ENCODE assay signal across 30 cellular contexts in genomic region chr2:71337776-71338175, GRCh38. TPM values are rescaled to one million over a fixed set of nuclear protein-coding genes. Genes with fewer than 3 reads are reported as not detected.
DNase-seq lines count a peak whose midpoint lies in the region; ATAC-seq and TF ChIP-seq lines count a peak whose summit lies in the region.
"Had no signal": no experiment of that assay in that cellular context is flagged by ENCODE, and none has a peak within 500 bp of the region (broad histone marks: within the 10 kb centered on the region; RNA-seq: fewer than 3 reads in every experiment).

No MANE protein-coding gene starts in this region.

- peaks cover 59 to 84% (median 69%) of the 10 kb centered on the region in 4 donors for H3K4me1 Mint-ChIP-seq in CD4-positive, CD25-positive, alpha-beta regulatory T cell
- peaks cover 86% of the 10 kb centered on the region for H3K4me1 Mint-ChIP-seq in CD4-positive, alpha-beta T cell (ENCODE audit: low read depth)
- H3K4me1 Mint-ChIP-seq in WTC11 = peaks cover 61% of the 10 kb centered on the region
- H3K4me1 Mint-ChIP-seq in naive thymus-derived CD4-positive, alpha-beta T cell = peaks cover 37 to 95% (median 80%) of the 10 kb centered on the region in 7 donors
- peaks cover 40% of the 10 kb centered on the region for H3K4me1 Mint-ChIP-seq in MCF 10A (ENCODE audit: insufficient read depth, unreplicated experiment)

- in situ Hi-C loops in HAP-1 (cut with MboI; ENCODE audit: low sequenced_read_pairs) = no loop called here

- H3K36me3 ChIP-seq in CD4-positive, CD25-positive, alpha-beta regulatory T cell (ENCODE audit: control insufficient read depth, insufficient read depth, low read length) = peaks cover 8% of the 10 kb centered on the region
- H3K36me3 ChIP-seq in naive thymus-derived CD4-positive, alpha-beta T cell (ENCODE audit: control insufficient read depth in 2 of 3, insufficient read depth in 3 of 3, low read length in 3 of 3) = no peaks in the 10 kb centered on the region
- H3K36me3 ChIP-seq in HAP-1 (replicated peaks) = peaks cover 4% of the 10 kb centered on the region; the same call in 1 of the 2 replicates
- H3K36me3 ChIP-seq: cardiac muscle cell, colonic mucosa, pancreas, upper lobe of right lung had no signal

- POLR2A ChIA-PET in CD4-positive, alpha-beta T cell (lab: Charles Lee) = no interaction called here
- POLR2A ChIA-PET in WTC11 (lab: Charles Lee) = no interaction called here
- POLR2A ChIA-PET in naive thymus-derived CD4-positive, alpha-beta T cell (lab: Charles Lee) = no interaction called here
- POLR2A ChIA-PET in MCF 10A (lab: Yijun Ruan, JAX) = interaction anchor here (1.2 kb wide), 1 partner anchor 111 kb away, joined by 3 read pairs; the partner anchor contains the start of gene PAIP2B

- no peaks in the 10 kb centered on the region for H3K9me3 ChIP-seq in CD4-positive, CD25-positive, alpha-beta regulatory T cell (ENCODE audit: control insufficient read depth in 2 of 2, low read length in 2 of 2)
- H3K9me3 ChIP-seq in CD4-positive, alpha-beta T cell (ENCODE audit: control insufficient read depth, low read length) = no peaks in the 10 kb centered on the region
- H3K9me3 ChIP-seq in naive thymus-derived CD4-positive, alpha-beta T cell (ENCODE audit: control insufficient read depth in 2 of 3, low read length in 3 of 3) = no peaks in the 10 kb centered on the region
- no peaks in the 10 kb centered on the region for H3K9me3 ChIP-seq in HAP-1
- H3K9me3 ChIP-seq: colonic mucosa, pancreas, upper lobe of right lung had no signal

- peaks cover 28% of the 10 kb centered on the region for H3K36me3 Mint-ChIP-seq in CD4-positive, CD25-positive, alpha-beta regulatory T cell
- H3K36me3 Mint-ChIP-seq in CD4-positive, alpha-beta T cell (ENCODE audit: low read depth) = peaks cover 56% of the 10 kb centered on the region
- H3K36me3 Mint-ChIP-seq in WTC11 (peaks cover 4% of the 10 kb centered on the region), MCF 10A (ENCODE audit: insufficient read depth, unreplicated experiment) (peaks cover 55% of the 10 kb centered on the region)
- H3K36me3 Mint-ChIP-seq in naive thymus-derived CD4-positive, alpha-beta T cell = peaks cover 4 to 31% (median 14%) of the 10 kb centered on the region in 5 donors

- no peak for DNase-seq in CD4-positive, CD25-positive, alpha-beta regulatory T cell
- DNase-seq in CD4-positive, alpha-beta T cell = no peak
- no peak for DNase-seq in WTC11 (ENCODE audit: low spot score)
- DNase-seq in naive thymus-derived CD4-positive, alpha-beta T cell = no peak
- no peak for DNase-seq in T1000 (lab: John Stamatoyannopoulos, UW)
- no peak for DNase-seq in HAP-1 (ENCODE audit: low spot score in 2 of 2)
- no peak for DNase-seq in MCF 10A (ENCODE audit: unreplicated experiment)
- DNase-seq: activated CD4-positive, alpha-beta T cell treated with anti-CD3 and anti-CD28 coated beads, Interleukin-2, amount 50 U/mL, for 4 hours; activated CD4-positive, CD25-positive, alpha-beta regulatory T cell; activated naive CD4-positive, alpha-beta T cell treated with anti-CD3 and anti-CD28 coated beads, Interleukin-2, amount 50 U/mL, for 16 hours; aorta; C1 segment of cervical spinal cord; colonic mucosa; effector memory CD4-positive, alpha-beta T cell; foreskin fibroblast; KG1; mesendoderm; MV-4-11; NCI-H1436 treated with DMSO at 0.1 percent for 48 hours; NCI-H2107; NCI-H446 treated with DMSO at 0.1 percent for 48 hours; NK-92 treated with Interleukin-12 subunit alpha and Interleukin-12 subunit beta, amount 100 ng/mL, for 24 hours; pancreas; PC-3; stimulated activated CD4-positive, alpha-beta T cell treated with anti-CD3 and anti-CD28 coated beads, Interleukin-2, amount 100 ng/mL, for 48 hours; substantia nigra; upper lobe of right lung had no signal

- H3K27me3 ChIP-seq in CD4-positive, CD25-positive, alpha-beta regulatory T cell (ENCODE audit: control insufficient read depth, insufficient read depth, low read length) = no peaks in the 10 kb centered on the region
- H3K27me3 ChIP-seq in CD4-positive, alpha-beta T cell (ENCODE audit: control insufficient read depth, insufficient read depth, low read length) = no peaks in the 10 kb centered on the region
- H3K27me3 ChIP-seq in naive thymus-derived CD4-positive, alpha-beta T cell (ENCODE audit: control insufficient read depth in 2 of 2, insufficient read depth in 2 of 2, low read length in 2 of 2) = no peaks in the 10 kb centered on the region
- no peaks in the 10 kb centered on the region for H3K27me3 ChIP-seq in HAP-1 (ENCODE audit: low read depth)
- H3K27me3 ChIP-seq: cardiac muscle cell, colonic mucosa, pancreas, upper lobe of right lung had no signal

- H3K27ac ChIP-seq in CD4-positive, CD25-positive, alpha-beta regulatory T cell (ENCODE audit: insufficient read depth, low read length, poor library complexity, severe bottlenecking) = no peak overlapping the region
- no peak overlapping the region for H3K27ac ChIP-seq in CD4-positive, alpha-beta T cell (ENCODE audit: low read depth, low read length)
- H3K27ac ChIP-seq in naive thymus-derived CD4-positive, alpha-beta T cell (ENCODE audit: low read depth, low read length) = no peak overlapping the region
- H3K27ac ChIP-seq: cardiac muscle cell, colonic mucosa, pancreas, upper lobe of right lung had no signal

- H3K4me3 Mint-ChIP-seq in CD4-positive, CD25-positive, alpha-beta regulatory T cell = peak overlapping the region; percentile 3 to 61 (median 38)
- H3K4me3 Mint-ChIP-seq in CD4-positive, alpha-beta T cell = peak overlapping the region; percentile 3
- no peak overlapping the region for H3K4me3 Mint-ChIP-seq in WTC11
- H3K4me3 Mint-ChIP-seq in naive thymus-derived CD4-positive, alpha-beta T cell = peak overlapping the region in 7 of 10 donors; percentile 10 to 54 (median 24)
- H3K4me3 Mint-ChIP-seq in MCF 10A (ENCODE audit: unreplicated experiment) = no peak overlapping the region
- H3K4me3 Mint-ChIP-seq: activated T-helper 1 cell treated with anti-CD3 and anti-CD28 coated beads, Interleukin-12 subunit alpha, Interleukin-12 subunit beta, Interleukin-2, Interleukin-4 antibody, amounts not matched to agents 30 ng/mL and 10 ng/mL and 1 ng/mL, durations not matched to agents 14 hours and 24 hours and 36 hours had no signal

- CTCF ChIA-PET in CD4-positive, alpha-beta T cell (lab: Charles Lee) = no interaction called here
- CTCF ChIA-PET in WTC11 (lab: Charles Lee) = no interaction called here
- CTCF ChIA-PET in naive thymus-derived CD4-positive, alpha-beta T cell (lab: Charles Lee) = no interaction called here
- CTCF ChIA-PET in MCF 10A (lab: Yijun Ruan, JAX) = interaction anchor here (0.5 kb wide), 1 partner anchor 912 kb away, joined by 5 read pairs; no protein-coding TSS in a partner anchor

- BruUV-seq in MCF 10A (replicated peaks; lab: Mats Ljungman, UMichigan) = no TSS peak

- H3K4me1 ChIP-seq in CD4-positive, CD25-positive, alpha-beta regulatory T cell (ENCODE audit: control insufficient read depth, insufficient read depth, low read length, poor library complexity, severe bottlenecking) = peaks cover 46% of the 10 kb centered on the region
- H3K4me1 ChIP-seq in naive thymus-derived CD4-positive, alpha-beta T cell (ENCODE audit: control insufficient read depth in 2 of 2, insufficient read depth in 2 of 2, low read length in 2 of 2) = peaks cover 34 to 37% of the 10 kb centered on the region in 2 donors
- peaks cover 51% of the 10 kb centered on the region for H3K4me1 ChIP-seq in HAP-1

- H3K9me3 Mint-ChIP-seq in CD4-positive, CD25-positive, alpha-beta regulatory T cell = no peaks in the 10 kb centered on the region
- H3K9me3 Mint-ChIP-seq in CD4-positive, alpha-beta T cell = no peaks in the 10 kb centered on the region
- H3K9me3 Mint-ChIP-seq in WTC11 (no peaks in the 10 kb centered on the region), MCF 10A (ENCODE audit: unreplicated experiment) (no peaks in the 10 kb centered on the region)
- H3K9me3 Mint-ChIP-seq in naive thymus-derived CD4-positive, alpha-beta T cell = no peaks in the 10 kb centered on the region
- H3K9me3 Mint-ChIP-seq: activated T-helper 1 cell treated with anti-CD3 and anti-CD28 coated beads, Interleukin-12 subunit alpha, Interleukin-12 subunit beta, Interleukin-2, Interleukin-4 antibody, amounts not matched to agents 30 ng/mL and 10 ng/mL and 1 ng/mL, durations not matched to agents 14 hours and 24 hours and 36 hours had no signal

- ATAC-seq in CD4-positive, CD25-positive, alpha-beta regulatory T cell (ENCODE audit: low read depth in 2 of 2) = no peak
- ATAC-seq in CD4-positive, alpha-beta T cell (ENCODE audit: poor library complexity) = no peak
- no peak for ATAC-seq in WTC11
- no peak for ATAC-seq in naive thymus-derived CD4-positive, alpha-beta T cell
- ATAC-seq: GM12878, pancreas, PC-3, upper lobe of right lung had no signal

- H3K27me3 Mint-ChIP-seq in CD4-positive, CD25-positive, alpha-beta regulatory T cell = no peaks in the 10 kb centered on the region
- H3K27me3 Mint-ChIP-seq in CD4-positive, alpha-beta T cell = no peaks in the 10 kb centered on the region
- no peaks in the 10 kb centered on the region for H3K27me3 Mint-ChIP-seq in WTC11 (ENCODE audit: low read depth)
- H3K27me3 Mint-ChIP-seq in naive thymus-derived CD4-positive, alpha-beta T cell = no peaks in the 10 kb centered on the region
- no peaks in the 10 kb centered on the region for H3K27me3 Mint-ChIP-seq in MCF 10A (ENCODE audit: insufficient read depth, unreplicated experiment)

- no peak for TF ChIP-seq CTCF in CD4-positive, alpha-beta T cell (IDR thresholded peaks at IDR 0.05)
- TF ChIP-seq CTCF in WTC11 (IDR thresholded peaks at IDR 0.05) = no peak
- no peak for TF ChIP-seq CTCF in MCF 10A (IDR thresholded peaks at IDR 0.05; ENCODE audit: unreplicated experiment)

- intact Hi-C loops in CD4-positive, alpha-beta T cell (cut with DNase I, micrococcal nuclease) = no loop called here
- intact Hi-C loops in naive thymus-derived CD4-positive, alpha-beta T cell (cut with micrococcal nuclease) = loop anchor here in 1 of 2 donors (10.0 kb wide), 1 partner anchor 343 kb away; the partner anchor contains the start of gene TEX261
- intact Hi-C loops in MCF 10A (cut with micrococcal nuclease) = no loop called here

- no peak overlapping the region for H3K4me3 ChIP-seq in CD4-positive, CD25-positive, alpha-beta regulatory T cell (ENCODE audit: low read depth, low read length)
- no peak overlapping the region for H3K4me3 ChIP-seq in naive thymus-derived CD4-positive, alpha-beta T cell (ENCODE audit: low read length)
- no peak overlapping the region for H3K4me3 ChIP-seq in HAP-1
- H3K4me3 ChIP-seq: cardiac muscle cell, colonic mucosa, GM12878, pancreas, upper lobe of right lung had no signal

- H3K27ac Mint-ChIP-seq in CD4-positive, CD25-positive, alpha-beta regulatory T cell = peak overlapping the region in 1 of 3 donors; percentile 23
- H3K27ac Mint-ChIP-seq in CD4-positive, alpha-beta T cell = no peak overlapping the region
- peak overlapping the region; percentile 32 for H3K27ac Mint-ChIP-seq in WTC11
- peak overlapping the region in 2 of 9 donors; percentile 2 for H3K27ac Mint-ChIP-seq in naive thymus-derived CD4-positive, alpha-beta T cell
- no peak overlapping the region for H3K27ac Mint-ChIP-seq in MCF 10A (ENCODE audit: low read depth, unreplicated experiment)
- H3K27ac Mint-ChIP-seq: activated T-helper 1 cell treated with anti-CD3 and anti-CD28 coated beads, Interleukin-12 subunit alpha, Interleukin-12 subunit beta, Interleukin-2, Interleukin-4 antibody, amounts not matched to agents 30 ng/mL and 10 ng/mL and 1 ng/mL, durations not matched to agents 14 hours and 24 hours and 36 hours had no signal

RNA-seq across cellular contexts. Expression of gene ZNF638, which starts 6.2 kb away (rescaled TPM):
- total RNA-seq in CD4-positive, CD25-positive, alpha-beta regulatory T cell = 119 TPM
- polyA plus RNA-seq in CD4-positive, CD25-positive, alpha-beta regulatory T cell = 10 to 100 TPM; 32.6 to 47.2 (median 36.1) TPM
- 10 to 100 TPM; 77.8 to 86.4 TPM for total RNA-seq in CD4-positive, alpha-beta T cell
- 109 to 131 TPM (median 128 TPM) in 3 replicates for total RNA-seq in WTC11 (2021)
- 100 to 1,000 TPM; 113 to 204 (median 121) TPM for total RNA-seq in naive thymus-derived CD4-positive, alpha-beta T cell
- 10 to 100 TPM; 57.6 to 72.7 TPM for polyA plus RNA-seq in naive thymus-derived CD4-positive, alpha-beta T cell
- total RNA-seq in MCF 10A (2022) = 112 and 142 TPM in 2 replicates

Comparison
In these comparisons a context has a peak if more than half of its experiments do, and no peak if none do; other contexts are left out.
1. H3K4me3 Mint-ChIP-seq: peak in CD4-positive, CD25-positive, alpha-beta regulatory T cell (4 of 4), CD4-positive, alpha-beta T cell (single experiment) and naive thymus-derived CD4-positive, alpha-beta T cell (7 of 10); none in WTC11 (single experiment) and MCF 10A (single experiment).